10 cellular contexts compared by ENCODE assay signal in genomic region chr1:92399076-92399475, GRCh38.
A peak's percentile ranks its signal among the peaks of the same experiment; 100 is the strongest.
DNase-seq lines count a peak whose midpoint lies in the region; ATAC-seq and TF ChIP-seq lines count a peak whose summit lies in the region.
"Had no signal": no experiment of that assay in that cellular context is flagged by ENCODE, and none has a peak within 500 bp of the region (broad histone marks: within the 10 kb centered on the region; RNA-seq: fewer than 3 reads in every experiment).

No MANE protein-coding gene starts in this region.

- intact Hi-C loops in left ventricle myocardium superior (cut with micrococcal nuclease): no loop called here

- no peak overlapping the region for H3K4me3 ChIP-seq in coronary artery
- H3K4me3 ChIP-seq: thoracic aorta had no signal

- H3K27ac ChIP-seq in coronary artery: no peak overlapping the region
- H3K27ac ChIP-seq: thoracic aorta, VCaP had no signal

- peak; percentile 8 for DNase-seq in iris pigment epithelial cell (ENCODE audit: low read depth)
- DNase-seq in mesenteric fat pad (ENCODE audit: low spot score): no peak
- DNase-seq in NCI-H128 (lab: John Stamatoyannopoulos, UW; ENCODE audit: unreplicated experiment): no peak
- no peak for DNase-seq in left ventricle myocardium superior
- no peak for DNase-seq in coronary artery (ENCODE audit: low spot score)

- TF ChIP-seq CTCF in coronary artery (IDR thresholded peaks at IDR 0.05): no peak

- ATAC-seq in GM18873 (IDR thresholded peaks at IDR 0.05; ENCODE audit: low FRiP score, unreplicated experiment): peak; percentile 91
- peak; percentile 78 for ATAC-seq in GM21825 (IDR thresholded peaks at IDR 0.05; ENCODE audit: unreplicated experiment)
- peak; percentile 81 for ATAC-seq in HG03460 (IDR thresholded peaks at IDR 0.05; ENCODE audit: unreplicated experiment)
- ATAC-seq in left ventricle myocardium superior: no peak
